In genomic region chr1:248839168-248839555, GRCh38 we compare ENCODE assay signal across 9 cellular contexts. TPM values are rescaled to one million over a fixed set of nuclear protein-coding genes. Genes with fewer than 3 reads are reported as not detected.
A peak's percentile ranks its signal among the peaks of the same experiment; 100 is the strongest.
DNase-seq lines count a peak whose midpoint lies in the region; ATAC-seq and TF ChIP-seq lines count a peak whose summit lies in the region.
"Had no signal": no experiment of that assay in that cellular context is flagged by ENCODE, and none has a peak within 500 bp of the region (broad histone marks: within the 10 kb centered on the region; RNA-seq: fewer than 3 reads in every experiment).

No MANE protein-coding gene starts in this region.

- H3K4me3 ChIP-seq in CD8-positive, alpha-beta T cell (ENCODE audit: low read depth, low read length) = peak overlapping the region; percentile 61
- H3K4me3 ChIP-seq in NT2/D1 (ENCODE audit: insufficient read length, low read depth) = peak overlapping the region; percentile 91
- H3K4me3 ChIP-seq in epithelial cell of esophagus (ENCODE audit: low read length) = peak overlapping the region; percentile 87
- peak overlapping the region; percentile 92 for H3K4me3 ChIP-seq in osteoblast (ENCODE audit: insufficient read depth, low read length)

- no peaks in the 10 kb centered on the region for H4K20me1 ChIP-seq in osteoblast (ENCODE audit: insufficient read depth, low read length)

- H2AFZ ChIP-seq in osteoblast (ENCODE audit: low read length) = peak overlapping the region; percentile 89

- CTCF ChIA-PET in CD8-positive, alpha-beta T cell (lab: Charles Lee) = interaction anchor here (1.1 to 3.7 kb wide), 6 partner anchors 11 to 26 kb away, joined by 3 to 26 read pairs (median 6); partner anchors contain the start of genes SH3BP5L and ZNF692

- peak overlapping the region; percentile 91 for H3K9ac ChIP-seq in NT2/D1 (ENCODE audit: insufficient read length, low read depth)

- no peaks in the 10 kb centered on the region for H3K27me3 Mint-ChIP-seq in CD8-positive, alpha-beta T cell (ENCODE audit: low read depth)
- H3K27me3 Mint-ChIP-seq: dendritic cell treated with granulocyte-macrophage colony-stimulating factor and Interleukin-4, amounts not matched to agents 40 ng/mL and 50 ng/mL, for 4 days had no signal

- H3K36me3 Mint-ChIP-seq in CD8-positive, alpha-beta T cell = peaks cover 6% of the 10 kb centered on the region

- POLR2A ChIA-PET in CD8-positive, alpha-beta T cell (lab: Charles Lee) = interaction anchor here (1.1 to 5.1 kb wide), 4 partner anchors 12 to 83 kb away, joined by 3 to 95 read pairs (median 32); partner anchors contain the start of genes SH3BP5L and ZNF692

- peaks cover 30% of the 10 kb centered on the region for H3K79me2 ChIP-seq in osteoblast (ENCODE audit: insufficient read depth, low read length)

- peak overlapping the region; percentile 99 for H3K27ac Mint-ChIP-seq in CD8-positive, alpha-beta T cell
- H3K27ac Mint-ChIP-seq: dendritic cell treated with granulocyte-macrophage colony-stimulating factor and Interleukin-4, amounts not matched to agents 40 ng/mL and 50 ng/mL, for 4 days had no signal

- TF ChIP-seq CTCF in CD8-positive, alpha-beta T cell (IDR thresholded peaks at IDR 0.05) = no peak
- TF ChIP-seq CTCF in epithelial cell of esophagus (IDR thresholded peaks at IDR 0.05; ENCODE audit: insufficient read depth, low read depth, low read length, missing control alignments) (no peak), osteoblast (IDR thresholded peaks at IDR 0.05; ENCODE audit: extremely low read depth, low read depth, low read length) (no peak)

- peak overlapping the region; percentile 91 for H3K4me2 ChIP-seq in osteoblast (ENCODE audit: insufficient read depth, low read length)

- no peak for DNase-seq in CD8-positive, alpha-beta T cell
- DNase-seq in NT2/D1 (ENCODE audit: low read depth, low spot score) (no peak), epithelial cell of esophagus (ENCODE audit: low read depth) (no peak), osteoblast (ENCODE audit: insufficient read length, low spot score, missing footprints) (no peak), NCI-H345 (lab: John Stamatoyannopoulos, UW) (no peak), C1 segment of cervical spinal cord (lab: John Stamatoyannopoulos, UW) (no peak), CD1c-positive myeloid dendritic cell (ENCODE audit: extremely low spot score) (no peak)

- H3K27me3 ChIP-seq in CD8-positive, alpha-beta T cell (ENCODE audit: insufficient read depth, low read length) = peaks cover 3% of the 10 kb centered on the region
- peaks cover 23% of the 10 kb centered on the region for H3K27me3 ChIP-seq in NT2/D1 (ENCODE audit: insufficient read depth, insufficient read length)
- peaks cover 2% of the 10 kb centered on the region for H3K27me3 ChIP-seq in osteoblast (ENCODE audit: insufficient read depth, low read length)

- peak overlapping the region; percentile 99 for H3K27ac ChIP-seq in CD8-positive, alpha-beta T cell (ENCODE audit: low read depth, low read length)
- H3K27ac ChIP-seq in osteoblast (ENCODE audit: low read depth, low read length) = peak overlapping the region; percentile 99

- no peaks in the 10 kb centered on the region for H3K9me3 Mint-ChIP-seq in CD8-positive, alpha-beta T cell
- H3K9me3 Mint-ChIP-seq: dendritic cell treated with granulocyte-macrophage colony-stimulating factor and Interleukin-4, amounts not matched to agents 40 ng/mL and 50 ng/mL, for 4 days had no signal

- intact Hi-C loops in CD8-positive, alpha-beta T cell (cut with DNase I, micrococcal nuclease) = loop anchor here (1.0 kb wide), 1 partner anchor 19 kb away; no protein-coding TSS in a partner anchor

- no peak overlapping the region for H3K4me3 Mint-ChIP-seq in CD8-positive, alpha-beta T cell
- H3K4me3 Mint-ChIP-seq: dendritic cell treated with granulocyte-macrophage colony-stimulating factor and Interleukin-4, amounts not matched to agents 40 ng/mL and 50 ng/mL, for 4 days had no signal

- H3K36me3 ChIP-seq in CD8-positive, alpha-beta T cell (ENCODE audit: insufficient read depth, low read length) = peaks cover 2% of the 10 kb centered on the region
- peaks cover 8% of the 10 kb centered on the region for H3K36me3 ChIP-seq in NT2/D1 (ENCODE audit: insufficient read depth, insufficient read length, low read length)
- H3K36me3 ChIP-seq in osteoblast (ENCODE audit: insufficient read depth, low read length) = no peaks in the 10 kb centered on the region

- H3K4me1 ChIP-seq in CD8-positive, alpha-beta T cell (ENCODE audit: insufficient read depth, low read length) = peaks cover 24% of the 10 kb centered on the region
- peaks cover 6% of the 10 kb centered on the region for H3K4me1 ChIP-seq in NT2/D1 (ENCODE audit: insufficient read depth, insufficient read length)
- peaks cover 34% of the 10 kb centered on the region for H3K4me1 ChIP-seq in osteoblast (ENCODE audit: insufficient read depth, low read length)

- peaks cover 33% of the 10 kb centered on the region for H3K4me1 Mint-ChIP-seq in CD8-positive, alpha-beta T cell (ENCODE audit: low read depth)

- no peaks in the 10 kb centered on the region for H3K9me3 ChIP-seq in CD8-positive, alpha-beta T cell (ENCODE audit: low read length)
- H3K9me3 ChIP-seq in NT2/D1 (ENCODE audit: insufficient read depth, low read length) (no peaks in the 10 kb centered on the region), osteoblast (ENCODE audit: low read depth, low read length) (no peaks in the 10 kb centered on the region)

- no peak for ATAC-seq in CD8-positive, alpha-beta T cell
- ATAC-seq in GM18867 (IDR thresholded peaks at IDR 0.05; ENCODE audit: unreplicated experiment) = no peak

RNA-seq across cellular contexts. Expression of gene ZNF672, which starts 1.1 kb away (rescaled TPM):
- total RNA-seq in CD8-positive, alpha-beta T cell = 10 to 100 TPM; 33.8 to 33.9 TPM
- 15.2 and 15.3 TPM in 2 replicates for total RNA-seq in osteoblast

RNA-seq across cellular contexts. Expression of gene SH3BP5L, which starts 13.4 kb away (rescaled TPM):
- 10 to 100 TPM; 19.0 to 20.4 TPM for total RNA-seq in CD8-positive, alpha-beta T cell
- 23.6 and 25.3 TPM in 2 replicates for total RNA-seq in osteoblast

RNA-seq across cellular contexts. Expression of gene ZNF692, which starts 19.7 kb away (rescaled TPM):
- 10 to 100 TPM; 18.7 to 19.2 TPM for total RNA-seq in CD8-positive, alpha-beta T cell
- 9.1 and 12.3 TPM in 2 replicates for total RNA-seq in osteoblast
